ENCODE assay signal across 15 cellular contexts in the genomic region with DNA sequence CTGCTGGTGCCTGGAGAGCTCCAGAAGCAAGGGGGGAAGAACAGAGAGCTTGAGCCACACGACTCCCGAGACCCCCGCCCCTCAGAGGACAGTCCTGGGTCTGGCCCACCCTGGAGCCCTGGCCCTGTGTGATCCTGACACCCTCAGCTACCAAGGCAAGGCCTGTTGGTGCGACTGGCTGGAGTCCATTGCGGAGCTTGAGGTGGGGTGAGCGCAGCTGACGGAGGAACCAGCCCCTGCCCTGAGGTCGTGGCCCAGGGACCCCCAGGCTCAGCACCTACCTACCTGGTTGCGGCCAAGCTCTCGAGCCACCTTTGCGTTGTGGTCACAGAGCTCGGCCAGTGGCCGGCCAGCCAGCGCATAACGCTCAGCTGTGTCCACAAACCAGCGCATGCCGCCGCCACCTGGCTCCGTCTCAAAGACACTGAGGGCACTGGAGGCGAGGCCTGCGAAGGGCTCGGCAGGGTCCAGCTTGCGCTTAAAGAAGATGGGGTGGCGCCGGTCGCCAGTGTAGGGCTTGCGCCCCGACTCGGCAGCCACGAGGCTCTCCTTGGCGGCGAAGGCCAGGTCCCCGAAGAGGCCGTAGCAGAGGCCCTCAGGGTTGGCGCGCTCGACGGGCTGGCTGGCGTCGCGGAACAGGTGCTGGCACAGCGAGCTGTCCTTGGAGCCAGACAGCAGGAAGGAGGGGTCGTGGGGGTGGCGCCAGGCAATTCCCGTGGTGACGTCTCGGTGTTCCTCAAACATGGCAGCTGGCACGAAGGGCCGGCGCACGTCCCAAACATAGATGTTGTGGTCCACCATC. TPM values are rescaled to one million over a fixed set of nuclear protein-coding genes. Genes with fewer than 3 reads are reported as not detected.
DNase-seq lines count a peak whose midpoint lies in the region; ATAC-seq, FAIRE-seq and TF ChIP-seq lines count a peak whose summit lies in the region.
"Had no signal": no experiment of that assay in that cellular context is flagged by ENCODE, and none has a peak within 500 bp of the region (broad histone marks: within the 10 kb centered on the region; RNA-seq: fewer than 3 reads in every experiment).

No MANE protein-coding gene starts in this region.

- H3K36me3 ChIP-seq in CD8-positive, alpha-beta T cell (ENCODE audit: insufficient read depth, low read length): peaks cover 9% of the 10 kb centered on the region
- H3K36me3 ChIP-seq in Panc1 (ENCODE audit: control insufficient read depth, insufficient read depth, low read length) (peaks cover 10% of the 10 kb centered on the region; the same call in 1 of the 2 replicates), GM12878 (ENCODE audit: control insufficient read depth in 2 of 2, insufficient read depth in 2 of 2, low read length in 1 of 2) (peaks cover 6 to 14% of the 10 kb centered on the region in 2 experiments; a peak in 2 of 4 replicates), neuronal stem cell (replicated peaks in 1 of 2; ENCODE audit: control insufficient read depth in 2 of 2, insufficient read depth in 2 of 2, low read length in 2 of 2) (peaks cover 38 to 59% of the 10 kb centered on the region in 2 donors), suprapubic skin (peaks cover 31% of the 10 kb centered on the region)

- no peak overlapping the region for H3K4ac ChIP-seq in neuronal stem cell (ENCODE audit: low read length)

- peak overlapping the region; percentile 53 for H2BK5ac ChIP-seq in neuronal stem cell (ENCODE audit: low read length)

- 0 out of 2 replicates have a peak, but pooled peaks have one; percentile 1 for TF ChIP-seq POLR2A in GM12878 (IDR thresholded peaks at IDR 0.05; ENCODE audit: low read depth, low read length)
- no peak for TF ChIP-seq POLR2A in suprapubic skin (IDR thresholded peaks at IDR 0.05)

- TF ChIP-seq EP300 in GM12878 (IDR thresholded peaks at IDR 0.05; ENCODE audit: borderline replicate concordance in 1 of 2, control insufficient read depth in 1 of 2, low read depth in 2 of 2, low read length in 2 of 2) (no peak), suprapubic skin (IDR thresholded peaks at IDR 0.05) (no peak)

- no peaks in the 10 kb centered on the region for H4K20me1 ChIP-seq in GM12878 (ENCODE audit: control insufficient read depth, insufficient read depth)

- H3K9me3 Mint-ChIP-seq in CD8-positive, alpha-beta T cell: no peaks in the 10 kb centered on the region

- POLR2A ChIA-PET in CD8-positive, alpha-beta T cell (lab: Charles Lee): no interaction called here
- POLR2A ChIA-PET in Panc1 (lab: Charles Lee) (no interaction called here), GM12878 (lab: Charles Lee) (no interaction called here)

- no peaks in the 10 kb centered on the region for H3K27me3 ChIP-seq in CD8-positive, alpha-beta T cell (ENCODE audit: insufficient read depth, low read length)
- H3K27me3 ChIP-seq in Panc1 (ENCODE audit: control insufficient read depth, insufficient read depth, low read length) (no peaks in the 10 kb centered on the region), GM12878 (replicated peaks in 1 of 2; ENCODE audit: control insufficient read depth in 2 of 2, insufficient read depth in 2 of 2, low read length in 1 of 2) (no peaks in the 10 kb centered on the region), neuronal stem cell (ENCODE audit: control insufficient read depth in 3 of 3, insufficient read depth in 3 of 3, low read depth in 1 of 3, low read length in 3 of 3) (peaks cover 0 to 3% (median 0%) of the 10 kb centered on the region in 3 experiments), suprapubic skin (no peaks in the 10 kb centered on the region)

- no peak overlapping the region for H4K8ac ChIP-seq in neuronal stem cell (ENCODE audit: low read depth, low read length)

- FAIRE-seq in GM12878 (lab: Jason Lieb, UNC): no peak
- FAIRE-seq: H54 had no signal

- no peak for ATAC-seq in CD8-positive, alpha-beta T cell
- ATAC-seq in Panc1 (no peak), GM12878 (no peak)

- SMC1A ChIA-PET in GM12878 (lab: Charles Lee; ENCODE audit: uncharacterized antibody, unreplicated experiment): no interaction called here

- no peaks in the 10 kb centered on the region for H3K9me3 ChIP-seq in CD8-positive, alpha-beta T cell (ENCODE audit: low read length)
- H3K9me3 ChIP-seq in Panc1 (ENCODE audit: control insufficient read depth, insufficient read depth, low read depth, low read length): no peaks in the 10 kb centered on the region
- H3K9me3 ChIP-seq in GM12878 (replicated peaks; ENCODE audit: control insufficient read depth, insufficient read depth, low read length): no peaks in the 10 kb centered on the region; the same call in 2 of the 3 replicates
- peaks cover 0 to 3% of the 10 kb centered on the region in 2 donors for H3K9me3 ChIP-seq in neuronal stem cell (replicated peaks in 1 of 2; ENCODE audit: control insufficient read depth in 2 of 2, insufficient read depth in 1 of 2, low read depth in 1 of 2, low read length in 2 of 2)
- no peaks in the 10 kb centered on the region for H3K9me3 ChIP-seq in suprapubic skin

- H3K4me1 ChIP-seq in CD8-positive, alpha-beta T cell (ENCODE audit: insufficient read depth, low read length): peaks cover 32% of the 10 kb centered on the region
- peaks cover 23% of the 10 kb centered on the region for H3K4me1 ChIP-seq in Panc1 (ENCODE audit: control insufficient read depth, insufficient read depth, low read length)
- H3K4me1 ChIP-seq in GM12878 (ENCODE audit: control insufficient read depth, insufficient read depth, low read length): peaks cover 15% of the 10 kb centered on the region
- peaks cover 7 to 15% of the 10 kb centered on the region in 2 donors for H3K4me1 ChIP-seq in neuronal stem cell (ENCODE audit: control insufficient read depth in 2 of 2, insufficient read depth in 1 of 2, low read depth in 1 of 2, low read length in 2 of 2)
- H3K4me1 ChIP-seq in suprapubic skin: peaks cover 70% of the 10 kb centered on the region

- no peak overlapping the region for H3K4me3 ChIP-seq in CD8-positive, alpha-beta T cell (ENCODE audit: low read depth, low read length)
- H3K4me3 ChIP-seq in Panc1 (ENCODE audit: low read depth in 2 of 2, low read length in 2 of 2): no peak overlapping the region
- H3K4me3 ChIP-seq in GM12878: no peak overlapping the region
- no peak overlapping the region for H3K4me3 ChIP-seq in neuronal stem cell (ENCODE audit: low read length in 2 of 2)
- H3K4me3 ChIP-seq in suprapubic skin: no peak overlapping the region
- H3K4me3 ChIP-seq: PC-9 had no signal

- peaks cover 26% of the 10 kb centered on the region for H3K36me3 Mint-ChIP-seq in CD8-positive, alpha-beta T cell

- DNase-seq in CD8-positive, alpha-beta T cell: no peak
- DNase-seq in Panc1 (ENCODE audit: low read depth, low spot score) (no peak), GM12878 (ENCODE audit: low read depth, low spot score) (no peak), neuronal stem cell (ENCODE audit: low spot score) (no peak), suprapubic skin (ENCODE audit: low spot score in 2 of 2) (no peak), cerebellar nuclear complex (lab: John Stamatoyannopoulos, UW) (no peak), NCI-H1694 (lab: John Stamatoyannopoulos, UW) (no peak)
- DNase-seq: GF-D8, KBM-7, MM.1S, NCI-H1436, NCI-H2227 treated with DMSO at 0.1 percent for 48 hours, NCI-H510A had no signal

- CTCF ChIA-PET in CD8-positive, alpha-beta T cell (lab: Charles Lee): no interaction called here
- CTCF ChIA-PET in Panc1 (lab: Charles Lee) (interaction anchor here (0.5 kb wide), 1 partner anchor 15 kb away, joined by 3 read pairs; no protein-coding TSS in a partner anchor), GM12878 (lab: Yijun Ruan, JAX) (no interaction called here)

- RAD21 ChIA-PET in GM12878 (lab: Charles Lee; ENCODE audit: unreplicated experiment): no interaction called here

- H2BK15ac ChIP-seq in neuronal stem cell (ENCODE audit: low read length): no peak overlapping the region

- H2AK5ac ChIP-seq in neuronal stem cell (ENCODE audit: low read depth, low read length): no peak overlapping the region

- no peak overlapping the region for H4K91ac ChIP-seq in neuronal stem cell (ENCODE audit: low read depth, low read length, poor library complexity)

- no peak for TF ChIP-seq RAD21 in GM12878 (IDR thresholded peaks at IDR 0.05; ENCODE audit: insufficient read depth, low read depth, low read length)

- no peak overlapping the region for H3K9ac ChIP-seq in GM12878 (ENCODE audit: control insufficient read depth, insufficient read depth, low read length)
- no peak overlapping the region for H3K9ac ChIP-seq in neuronal stem cell (ENCODE audit: low read depth, low read length, poor library complexity)

- no peak overlapping the region for H3K18ac ChIP-seq in neuronal stem cell (ENCODE audit: low read length)

- H3K27ac ChIP-seq in CD8-positive, alpha-beta T cell (ENCODE audit: low read depth, low read length): no peak overlapping the region
- H3K27ac ChIP-seq in Panc1 (ENCODE audit: low read length): 0 out of 2 replicates have a peak overlapping the region, but pooled peaks have one; percentile 23
- H3K27ac ChIP-seq in GM12878 (ENCODE audit: control insufficient read depth, insufficient read depth): no peak overlapping the region
- no peak overlapping the region for H3K27ac ChIP-seq in neuronal stem cell (replicated peaks; ENCODE audit: low read length)
- H3K27ac ChIP-seq in suprapubic skin: no peak overlapping the region
- H3K27ac ChIP-seq: PC-9 had no signal

- no peaks in the 10 kb centered on the region for H3K27me3 Mint-ChIP-seq in CD8-positive, alpha-beta T cell (ENCODE audit: low read depth)

- WGBS in GM12878 (ENCODE audit: insufficient coverage, insufficient replicate concordance, low lambda C conversion rate, missing lambda C conversion rate): 94% methylated on average over 46 of the region's 51 CpGs
- no CpG with 5 or more reads among the region's 51 CpGs for WGBS in neuronal stem cell (ENCODE audit: extremely low coverage in 2 of 2, insufficient read length in 2 of 2, insufficient replicate concordance in 1 of 2), 2 donors
- no CpG with 5 or more reads among the region's 51 CpGs for WGBS in suprapubic skin

- H3K79me1 ChIP-seq in neuronal stem cell (ENCODE audit: low read depth, low read length): peaks cover 37% of the 10 kb centered on the region

- no peak for TF ChIP-seq CTCF in CD8-positive, alpha-beta T cell (IDR thresholded peaks at IDR 0.05)
- TF ChIP-seq CTCF in Panc1 (IDR thresholded peaks at IDR 0.05): no peak
- TF ChIP-seq CTCF in GM12878 (IDR thresholded peaks at IDR 0.05 in 2 of 3, conservative IDR thresholded peaks at IDR 0.05 in 1 of 3; ENCODE audit: control insufficient read depth in 2 of 3, extremely low read depth in 1 of 3, insufficient read depth in 1 of 3, low read depth in 3 of 3, low read length in 3 of 3): no peak
- TF ChIP-seq CTCF in suprapubic skin (IDR thresholded peaks at IDR 0.05): no peak

- intact Hi-C loops in CD8-positive, alpha-beta T cell (cut with DNase I, micrococcal nuclease): no loop called here
- intact Hi-C loops in Panc1 (cut with micrococcal nuclease; ENCODE audit: unreplicated experiment) (loop anchor here (10.0 kb wide), 1 partner anchor 1088 kb away; a partner anchor contains a TSS), GM12878 (cut with micrococcal nuclease; ENCODE audit: unreplicated experiment) (no loop called here)

- no peak overlapping the region for H2BK12ac ChIP-seq in neuronal stem cell (ENCODE audit: low read length)

- peaks cover 21% of the 10 kb centered on the region for H3K79me2 ChIP-seq in GM12878 (ENCODE audit: control insufficient read depth, insufficient read depth, low read length)

- in situ Hi-C loops in Panc1 (cut with HindIII; ENCODE audit: low pct_unique_long_range_greater_than_20kb, low sequenced_read_pairs) (no loop called here), GM12878 (cut with MboI) (no loop called here)

- H3K4me2 ChIP-seq in GM12878 (ENCODE audit: control insufficient read depth, insufficient read depth) (no peak overlapping the region), neuronal stem cell (ENCODE audit: insufficient read depth, low read length, poor library complexity, severe bottlenecking) (no peak overlapping the region)
- H3K4me2 ChIP-seq: PC-9 had no signal

- H3K14ac ChIP-seq in neuronal stem cell (ENCODE audit: low read length): peak overlapping the region; percentile 8

- peaks cover 37% of the 10 kb centered on the region for H3K4me1 Mint-ChIP-seq in CD8-positive, alpha-beta T cell (ENCODE audit: low read depth)

- H3K4me3 Mint-ChIP-seq in CD8-positive, alpha-beta T cell: peak overlapping the region; percentile 39

- no TSS peak for BruUV-seq in Panc1 (replicated peaks; lab: Mats Ljungman, UMichigan)
- BruUV-seq in GM12878 (replicated peaks; lab: Mats Ljungman, UMichigan): no TSS peak

- H3K23ac ChIP-seq in neuronal stem cell (ENCODE audit: low read depth, low read length, poor library complexity): peak overlapping the region; percentile 20

- H3K27ac Mint-ChIP-seq in CD8-positive, alpha-beta T cell: no peak overlapping the region

- H2BK120ac ChIP-seq in neuronal stem cell (ENCODE audit: low read depth, low read length): no peak overlapping the region

- H2AFZ ChIP-seq in GM12878 (ENCODE audit: control insufficient read depth, low read depth, low read length): no peak overlapping the region
- H2AFZ ChIP-seq in neuronal stem cell (ENCODE audit: low read length): no peak overlapping the region
- H2AFZ ChIP-seq: PC-9 had no signal

RNA-seq across cellular contexts. Expression of a gene that starts 2.5 kb away (rescaled TPM):
- total RNA-seq in CD8-positive, alpha-beta T cell: 10 to 100 TPM; 15.8 to 18.7 TPM
- total RNA-seq in Panc1 (2021; ENCODE audit: unreplicated experiment) (73.9 TPM), GM12878 (2014; rRNA removed) (30.5 and 37.6 TPM in 2 replicates), GM12878 (2014; rRNA removed; fragmentation: Illumina TruSeq; extraction: Trizol) (15.6 and 18.5 TPM in 2 replicates), GM12878 (2021) (38.2 and 39.1 TPM in 2 replicates), suprapubic skin (10 to 100 TPM; 47.0 to 87.4 (median 60.5) TPM)
- polyA plus RNA-seq in Panc1 (2012; ENCODE audit: insufficient read length): 136 TPM
- 34.5 and 44.5 TPM in 2 replicates for total RNA-seq in GM12878 (2013; cell fraction: nucleolus; rRNA removed)
- polyA plus RNA-seq in GM12878 (2011; ENCODE audit: low read depth): 8.0 TPM
- polyA plus RNA-seq in GM12878 (2011; rRNA removed) (8.0 and 23.5 TPM in 2 replicates), GM12878 (2014; fragmentation: Illumina TruSeq; extraction: Trizol) (8.0 and 23.9 TPM in 2 replicates), GM12878 (2014; fragmentation: Nextera tagmentation; extraction: Ambion mirVana) (1 to 10 TPM in 1 of 2 experiments, under 1 TPM in 1; 1.00 to 3.4 TPM), GM12878 (2014; rRNA removed) (46.5 and 47.2 TPM in 2 replicates), GM12878 (2016; fragmentation: Nextera tagmentation; extraction: Ambion mirVana) (10 to 100 TPM; 39.1 to 50.4 TPM)
- polyA plus RNA-seq in GM12878 (2011; cell fraction: cytosol; rRNA removed): 42.2 and 55.5 TPM in 2 replicates
- polyA plus RNA-seq in GM12878 (2011; cell fraction: nucleus; rRNA removed): 114 and 133 TPM in 2 replicates
- polyA plus RNA-seq in GM12878 (2012): 18.7 and 24.7 TPM in 2 replicates
- 10.8 and 12.3 TPM in 2 replicates for polyA minus RNA-seq in GM12878 (2011; rRNA and poly(A)+ RNA removed)
- 11.1 and 13.1 TPM in 2 replicates for polyA minus RNA-seq in GM12878 (2011; cell fraction: cytosol; rRNA and poly(A)+ RNA removed)
- 25.0 and 41.8 TPM in 2 replicates for polyA minus RNA-seq in GM12878 (2011; cell fraction: nucleus; rRNA and poly(A)+ RNA removed)
- polyA plus RNA-seq in neuronal stem cell (2013, experiment 1 of 2): 34.8 TPM
- 33.9 TPM for polyA plus RNA-seq in neuronal stem cell (2013, experiment 2 of 2)

RNA-seq across cellular contexts. Expression of a gene that starts 3.5 kb away (rescaled TPM):
- total RNA-seq in CD8-positive, alpha-beta T cell: 10 to 100 TPM; 11.8 to 12.1 TPM
- total RNA-seq in Panc1 (2021; ENCODE audit: unreplicated experiment) (17.9 TPM), GM12878 (2014; rRNA removed) (3.8 and 4.1 TPM in 2 replicates), GM12878 (2014; rRNA removed; fragmentation: Illumina TruSeq; extraction: Trizol) (2.2 TPM in 2 replicates), GM12878 (2021) (16.5 and 19.7 TPM in 2 replicates), suprapubic skin (10 to 100 TPM; 12.3 to 18.7 (median 15.1) TPM)
- 23.4 TPM for polyA plus RNA-seq in Panc1 (2012; ENCODE audit: insufficient read length)
- total RNA-seq in GM12878 (2013; cell fraction: nucleolus; rRNA removed): 31.3 and 34.6 TPM in 2 replicates
- polyA plus RNA-seq in GM12878 (2011; ENCODE audit: low read depth): 3.7 TPM
- polyA plus RNA-seq in GM12878 (2011; rRNA removed) (1.2 and 3.4 TPM in 2 replicates), GM12878 (2014; fragmentation: Illumina TruSeq; extraction: Trizol) (0.82 and 2.6 TPM in 2 replicates), GM12878 (2014; fragmentation: Nextera tagmentation; extraction: Ambion mirVana) (under 1 TPM; 0.06 to 0.22 TPM), GM12878 (2014; rRNA removed) (9.4 and 12.9 TPM in 2 replicates), GM12878 (2016; fragmentation: Nextera tagmentation; extraction: Ambion mirVana) (10 to 100 TPM; 18.8 to 20.4 TPM)
- 6.3 and 9.4 TPM in 2 replicates for polyA plus RNA-seq in GM12878 (2011; cell fraction: cytosol; rRNA removed)
- 55.1 and 67.4 TPM in 2 replicates for polyA plus RNA-seq in GM12878 (2011; cell fraction: nucleus; rRNA removed)
- 11.6 and 13.8 TPM in 2 replicates for polyA plus RNA-seq in GM12878 (2012)
- 5.0 and 11.4 TPM in 2 replicates for polyA minus RNA-seq in GM12878 (2011; rRNA and poly(A)+ RNA removed)
- polyA minus RNA-seq in GM12878 (2011; cell fraction: cytosol; rRNA and poly(A)+ RNA removed): 5.5 and 7.2 TPM in 2 replicates
- 11.7 and 18.8 TPM in 2 replicates for polyA minus RNA-seq in GM12878 (2011; cell fraction: nucleus; rRNA and poly(A)+ RNA removed)
- 8.4 TPM for polyA plus RNA-seq in neuronal stem cell (2013, experiment 1 of 2)
- polyA plus RNA-seq in neuronal stem cell (2013, experiment 2 of 2): 8.3 TPM

RNA-seq across cellular contexts. Expression of a gene that starts 6.5 kb away (rescaled TPM):
- 10 to 100 TPM; 40.0 to 50.0 TPM for total RNA-seq in CD8-positive, alpha-beta T cell
- total RNA-seq in Panc1 (2021; ENCODE audit: unreplicated experiment): 217 TPM
- polyA plus RNA-seq in Panc1 (2012; ENCODE audit: insufficient read length): 401 TPM
- total RNA-seq in GM12878 (2013; cell fraction: nucleolus; rRNA removed): 15.6 and 16.6 TPM in 2 replicates
- 87.5 and 104 TPM in 2 replicates for total RNA-seq in GM12878 (2014; rRNA removed)
- total RNA-seq in GM12878 (2014; rRNA removed; fragmentation: Illumina TruSeq; extraction: Trizol): 63.0 and 65.8 TPM in 2 replicates
- total RNA-seq in GM12878 (2021): 82.6 and 92.2 TPM in 2 replicates
- 22.5 TPM for polyA plus RNA-seq in GM12878 (2011; ENCODE audit: low read depth)
- polyA plus RNA-seq in GM12878 (2011; rRNA removed): 25.6 and 47.6 TPM in 2 replicates
- 49.7 and 69.9 TPM in 2 replicates for polyA plus RNA-seq in GM12878 (2011; cell fraction: cytosol; rRNA removed)
- polyA plus RNA-seq in GM12878 (2011; cell fraction: nucleus; rRNA removed): 81.0 and 81.5 TPM in 2 replicates
- 38.6 and 46.4 TPM in 2 replicates for polyA plus RNA-seq in GM12878 (2012)
- polyA plus RNA-seq in GM12878 (2014; fragmentation: Illumina TruSeq; extraction: Trizol): 16.1 and 49.7 TPM in 2 replicates
- polyA plus RNA-seq in GM12878 (2014; fragmentation: Nextera tagmentation; extraction: Ambion mirVana): 10 to 100 TPM in 1 of 2 experiments, 1 to 10 TPM in 1; 4.2 to 26.6 TPM
- 71.3 and 80.9 TPM in 2 replicates for polyA plus RNA-seq in GM12878 (2014; rRNA removed)
- polyA plus RNA-seq in GM12878 (2016; fragmentation: Nextera tagmentation; extraction: Ambion mirVana): 100 to 1,000 TPM; 120 to 136 TPM
- 16.1 and 27.4 TPM in 2 replicates for polyA minus RNA-seq in GM12878 (2011; rRNA and poly(A)+ RNA removed)
- 14.2 and 17.0 TPM in 2 replicates for polyA minus RNA-seq in GM12878 (2011; cell fraction: cytosol; rRNA and poly(A)+ RNA removed)
- 21.4 and 26.1 TPM in 2 replicates for polyA minus RNA-seq in GM12878 (2011; cell fraction: nucleus; rRNA and poly(A)+ RNA removed)
- polyA plus RNA-seq in neuronal stem cell (2013, experiment 1 of 2): 68.3 TPM
- polyA plus RNA-seq in neuronal stem cell (2013, experiment 2 of 2): 66.0 TPM
- total RNA-seq in suprapubic skin: 100 to 1,000 TPM; 116 to 143 (median 125) TPM

RNA-seq across cellular contexts. Expression of a gene that starts 11.2 kb away (rescaled TPM):
- 1 to 10 TPM; 3.1 to 4.1 TPM for total RNA-seq in CD8-positive, alpha-beta T cell
- 6.6 TPM for total RNA-seq in Panc1 (2021; ENCODE audit: unreplicated experiment)
- polyA plus RNA-seq in Panc1 (2012; ENCODE audit: insufficient read length): 14.1 TPM
- 7.5 and 8.6 TPM in 2 replicates for total RNA-seq in GM12878 (2013; cell fraction: nucleolus; rRNA removed)
- 0.22 and 0.28 TPM in 2 replicates for total RNA-seq in GM12878 (2014; rRNA removed)
- total RNA-seq in GM12878 (2014; rRNA removed; fragmentation: Illumina TruSeq; extraction: Trizol): 0.09 TPM in 1 of 2 replicates, not detected in the other
- total RNA-seq in GM12878 (2021): 1.0 and 1.3 TPM in 2 replicates
- 0.62 TPM for polyA plus RNA-seq in GM12878 (2011; ENCODE audit: low read depth)
- 0.27 and 0.65 TPM in 2 replicates for polyA plus RNA-seq in GM12878 (2011; rRNA removed)
- 0.60 and 1.5 TPM in 2 replicates for polyA plus RNA-seq in GM12878 (2011; cell fraction: cytosol; rRNA removed)
- polyA plus RNA-seq in GM12878 (2011; cell fraction: nucleus; rRNA removed): 39.2 and 45.8 TPM in 2 replicates
- polyA plus RNA-seq in GM12878 (2012): 1.5 and 2.2 TPM in 2 replicates
- polyA plus RNA-seq in GM12878 (2014; fragmentation: Illumina TruSeq; extraction: Trizol): 0.04 TPM in 1 of 2 replicates, not detected in the other
- polyA plus RNA-seq in GM12878 (2014; fragmentation: Nextera tagmentation; extraction: Ambion mirVana): not detected
- polyA plus RNA-seq in GM12878 (2014; rRNA removed): 0.82 and 0.88 TPM in 2 replicates
- polyA plus RNA-seq in GM12878 (2016; fragmentation: Nextera tagmentation; extraction: Ambion mirVana): not detected
- 0.15 TPM in 1 of 2 replicates, not detected in the other for polyA minus RNA-seq in GM12878 (2011; rRNA and poly(A)+ RNA removed)
- not detected in 2 replicates for polyA minus RNA-seq in GM12878 (2011; cell fraction: cytosol; rRNA and poly(A)+ RNA removed)
- polyA minus RNA-seq in GM12878 (2011; cell fraction: nucleus; rRNA and poly(A)+ RNA removed): 3.9 and 4.1 TPM in 2 replicates
- polyA plus RNA-seq in neuronal stem cell (2013, experiment 1 of 2): 2.2 TPM
- polyA plus RNA-seq in neuronal stem cell (2013, experiment 2 of 2): 1.8 TPM
- total RNA-seq in suprapubic skin: 1 to 10 TPM; 1.2 to 8.9 (median 3.9) TPM

RNA-seq across cellular contexts. Expression of a gene that starts 18.7 kb away (rescaled TPM):
- total RNA-seq in CD8-positive, alpha-beta T cell: 100 to 1,000 TPM; 163 to 175 TPM
- total RNA-seq in Panc1 (2021; ENCODE audit: unreplicated experiment): 195 TPM
- 223 TPM for polyA plus RNA-seq in Panc1 (2012; ENCODE audit: insufficient read length)
- total RNA-seq in GM12878 (2013; cell fraction: nucleolus; rRNA removed): 119 and 139 TPM in 2 replicates
- total RNA-seq in GM12878 (2014; rRNA removed): 57.3 and 77.8 TPM in 2 replicates
- total RNA-seq in GM12878 (2014; rRNA removed; fragmentation: Illumina TruSeq; extraction: Trizol): 20.6 and 23.5 TPM in 2 replicates
- total RNA-seq in GM12878 (2021): 149 and 167 TPM in 2 replicates
- 39.2 TPM for polyA plus RNA-seq in GM12878 (2011; ENCODE audit: low read depth)
- 31.1 and 61.9 TPM in 2 replicates for polyA plus RNA-seq in GM12878 (2011; rRNA removed)
- polyA plus RNA-seq in GM12878 (2011; cell fraction: cytosol; rRNA removed): 64.6 and 110 TPM in 2 replicates
- polyA plus RNA-seq in GM12878 (2011; cell fraction: nucleus; rRNA removed): 755 and 892 TPM in 2 replicates
- polyA plus RNA-seq in GM12878 (2012): 84.4 and 122 TPM in 2 replicates
- polyA plus RNA-seq in GM12878 (2014; fragmentation: Illumina TruSeq; extraction: Trizol): 9.4 and 44.3 TPM in 2 replicates
- 1 to 10 TPM; 3.7 to 5.6 TPM for polyA plus RNA-seq in GM12878 (2014; fragmentation: Nextera tagmentation; extraction: Ambion mirVana)
- polyA plus RNA-seq in GM12878 (2014; rRNA removed): 174 and 190 TPM in 2 replicates
- 100 to 1,000 TPM; 124 to 141 TPM for polyA plus RNA-seq in GM12878 (2016; fragmentation: Nextera tagmentation; extraction: Ambion mirVana)
- polyA minus RNA-seq in GM12878 (2011; rRNA and poly(A)+ RNA removed): 17.0 and 34.0 TPM in 2 replicates
- polyA minus RNA-seq in GM12878 (2011; cell fraction: cytosol; rRNA and poly(A)+ RNA removed): 28.9 and 35.5 TPM in 2 replicates
- 107 and 163 TPM in 2 replicates for polyA minus RNA-seq in GM12878 (2011; cell fraction: nucleus; rRNA and poly(A)+ RNA removed)
- 68.0 TPM for polyA plus RNA-seq in neuronal stem cell (2013, experiment 1 of 2)
- polyA plus RNA-seq in neuronal stem cell (2013, experiment 2 of 2): 63.4 TPM
- 100 to 1,000 TPM in 2 of 4 donors, 10 to 100 TPM in 2; 66.9 to 156 (median 96.8) TPM for total RNA-seq in suprapubic skin
